ENCODE assay signal across 9 cellular contexts in genomic region chr5:133050500-133050899, GRCh38. TPM values are rescaled to one million over a fixed set of nuclear protein-coding genes. Genes with fewer than 3 reads are reported as not detected.
DNase-seq lines count a peak whose midpoint lies in the region; ATAC-seq and TF ChIP-seq lines count a peak whose summit lies in the region.
"Had no signal": no experiment of that assay in that cellular context is flagged by ENCODE, and none has a peak within 500 bp of the region (broad histone marks: within the 10 kb centered on the region; RNA-seq: fewer than 3 reads in every experiment).

No MANE protein-coding gene starts in this region.

- TF ChIP-seq CTCF in HEK293 (tag by site-specific recombination; IDR thresholded peaks at IDR 0.05) (no peak), VCaP (conservative IDR thresholded peaks at IDR 0.05) (no peak), foreskin keratinocyte (conservative IDR thresholded peaks at IDR 0.05) (no peak)

- H3K4me3 ChIP-seq in HEK293 (ENCODE audit: low read depth, low read length): no peak overlapping the region
- peak overlapping the region; percentile 93 for H3K4me3 ChIP-seq in skeletal muscle satellite cell (ENCODE audit: low read length)

- H3K27ac ChIP-seq in HEK293 (ENCODE audit: extremely low read depth, low read depth, low read length) (peak overlapping the region; percentile 97), VCaP (peak overlapping the region; percentile 96), foreskin keratinocyte (peak overlapping the region; percentile 89)

- POLR2A ChIA-PET in HEK293 (lab: Yijun Ruan, JAX): interaction anchor here (1.2 to 2.6 kb wide), 2 partner anchors 14 to 87 kb away, joined by 3 to 23 read pairs; partner anchors contain the start of gene AFF4

- peak overlapping the region; percentile 93 for H3K4me2 ChIP-seq in skeletal muscle satellite cell (ENCODE audit: low read length)

- H3K4me1 ChIP-seq in HEK293 (ENCODE audit: control insufficient read depth, insufficient read depth, low read length): peaks cover 19% of the 10 kb centered on the region
- peaks cover 14% of the 10 kb centered on the region for H3K4me1 ChIP-seq in foreskin keratinocyte
- peaks cover 29% of the 10 kb centered on the region for H3K4me1 ChIP-seq in skeletal muscle satellite cell (ENCODE audit: control insufficient read depth, insufficient read depth, low read length)

- DNase-seq in foreskin keratinocyte (peak in 1 of 2 donors; percentile 9), NCI-H2227 treated with DMSO at 0.1 percent for 48 hours (lab: John Stamatoyannopoulos, UW) (no peak), NCI-H2196 (lab: John Stamatoyannopoulos, UW; ENCODE audit: unreplicated experiment) (no peak), H4 (ENCODE audit: low spot score) (no peak)
- DNase-seq: amniotic stem cell had no signal

- CTCF ChIA-PET in HEK293 (lab: Yijun Ruan, JAX): no interaction called here

- H3K27me3 ChIP-seq in foreskin keratinocyte: no peaks in the 10 kb centered on the region
- H3K27me3 ChIP-seq in skeletal muscle satellite cell (ENCODE audit: control insufficient read depth, insufficient read depth, low read length): no peaks in the 10 kb centered on the region

- H3K9ac ChIP-seq in skeletal muscle satellite cell (ENCODE audit: low read depth, low read length): peak overlapping the region; percentile 98

- H3K9me3 ChIP-seq in HEK293 (ENCODE audit: control insufficient read depth, insufficient read depth, low read depth, low read length) (no peaks in the 10 kb centered on the region), skeletal muscle satellite cell (replicated peaks; ENCODE audit: low read length) (no peaks in the 10 kb centered on the region)

- ATAC-seq in foreskin keratinocyte: no peak
- no peak for ATAC-seq in GM18867 (IDR thresholded peaks at IDR 0.05; ENCODE audit: unreplicated experiment)

- H3K36me3 ChIP-seq in HEK293 (ENCODE audit: control insufficient read depth in 2 of 2, insufficient read depth in 1 of 2, low read length in 2 of 2) (no peaks in the 10 kb centered on the region), skeletal muscle satellite cell (ENCODE audit: insufficient read depth, low read length) (no peaks in the 10 kb centered on the region)

TF ChIP-seq in HEK293, 187 proteins besides CTCF, POLR2A, EP300 and RAD21:
- TF ChIP-seq ZNF362 (tag by site-specific recombination; IDR thresholded peaks at IDR 0.05): no peak
- TF ChIP-seq YY2 (tag by site-specific recombination; IDR thresholded peaks at IDR 0.05): 0 out of 2 replicates have a peak, but pooled peaks have one; percentile 16
- no peak for TF ChIP-seq ZNF513 (tag by site-specific recombination; IDR thresholded peaks at IDR 0.05)
- TF ChIP-seq ELK4 (IDR thresholded peaks at IDR 0.05; ENCODE audit: borderline replicate concordance, low read depth, low read length): no peak

RNA-seq across cellular contexts. Expression of gene HSPA4, which starts 1.3 kb away (rescaled TPM):
- total RNA-seq in foreskin keratinocyte: 134 and 163 TPM in 2 replicates
- 137 and 173 TPM in 2 replicates for polyA plus RNA-seq in foreskin keratinocyte
- 121 and 159 TPM in 2 replicates for total RNA-seq in skeletal muscle satellite cell (2012; rRNA removed)
- 190 and 227 TPM in 2 replicates for total RNA-seq in H4 (2014; rRNA removed; shearing (Covaris generic))

RNA-seq across cellular contexts. Expression of gene ZCCHC10, which starts 24.2 kb away (rescaled TPM):
- 29.7 and 31.9 TPM in 2 replicates for total RNA-seq in foreskin keratinocyte
- polyA plus RNA-seq in foreskin keratinocyte: 21.9 and 24.0 TPM in 2 replicates
- total RNA-seq in skeletal muscle satellite cell (2012; rRNA removed): 9.0 and 10.4 TPM in 2 replicates
- total RNA-seq in H4 (2014; rRNA removed; shearing (Covaris generic)): 35.6 and 68.6 TPM in 2 replicates
